ENCODE assay signal across 23 cellular contexts in the genomic region with DNA sequence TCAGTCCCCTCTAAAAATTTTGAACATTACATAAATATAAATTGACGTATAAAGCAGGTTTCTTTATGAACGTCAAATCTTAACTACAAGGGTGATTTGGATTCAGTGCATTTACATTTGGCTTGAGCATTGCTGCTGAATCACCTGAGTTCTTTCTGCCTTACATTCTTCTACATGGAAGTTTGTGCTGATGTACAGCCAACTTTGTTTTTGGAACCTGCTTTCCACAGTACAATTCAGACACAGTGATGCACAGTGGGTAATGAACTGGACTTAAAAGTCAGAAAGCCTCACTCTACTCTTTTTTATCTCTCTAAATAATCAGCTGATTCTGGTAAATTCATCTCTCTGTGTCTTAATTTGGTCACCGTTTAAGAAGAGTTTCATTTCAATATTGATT. TPM values are rescaled to one million over a fixed set of nuclear protein-coding genes. Genes with fewer than 3 reads are reported as not detected.
"Had no signal": no experiment of that assay in that cellular context is flagged by ENCODE, and none has a peak within 500 bp of the region (broad histone marks: within the 10 kb centered on the region; RNA-seq: fewer than 3 reads in every experiment).

No MANE protein-coding gene starts in this region.

- H3K4me3 ChIP-seq: gastroesophageal sphincter, left lung, lower lobe of right lung, ovary, smooth muscle cell, suprapubic skin, thyroid gland had no signal

- H3K4me1 ChIP-seq: left lung, thyroid gland had no signal

- ATAC-seq: effector memory CD8-positive, alpha-beta T cell; gastroesophageal sphincter; left lung; lower lobe of right lung; naive thymus-derived CD8-positive, alpha-beta T cell; sciatic nerve; stimulated activated naive CD8-positive, alpha-beta T cell treated with anti-CD3 and anti-CD28 coated beads, Interleukin-15, amount 100 ng/mL, for 72 hours had no signal

- H3K36me3 ChIP-seq: gastroesophageal sphincter, left lung, lower lobe of right lung, ovary, suprapubic skin, thyroid gland had no signal

- H3K27ac ChIP-seq: left lung, lower lobe of right lung, ovary, suprapubic skin, thyroid gland had no signal

- DNase-seq: cortex of kidney; effector memory CD8-positive, alpha-beta T cell; erythroblast; foreskin fibroblast; kidney; left lung; lower lobe of right lung; naive thymus-derived CD8-positive, alpha-beta T cell; nephron progenitor cell; nucleus accumbens; ovary; retina; stimulated activated CD4-positive, alpha-beta T cell treated with anti-CD3 and anti-CD28 coated beads, Interleukin-12 subunit alpha, Interleukin-12 subunit beta, amount 100 ng/mL, for 4 hours; stimulated activated CD4-positive, alpha-beta T cell treated with anti-CD3 and anti-CD28 coated beads, Interleukin-1b, Interleukin-23, amount 100 ng/mL, for 48 hours; stimulated activated CD4-positive, alpha-beta T cell treated with anti-CD3 and anti-CD28 coated beads, Interleukin-4, amount 100 ng/mL, for 1 hour; stimulated activated CD8-positive, alpha-beta memory T cell treated with anti-CD3 and anti-CD28 coated beads, Interleukin-4, amount 100 ng/mL, for 48 hours; stimulated activated naive CD4-positive, alpha-beta T cell; stimulated activated naive CD8-positive, alpha-beta T cell treated with anti-CD3 and anti-CD28 coated beads, Interleukin-15, amount 100 ng/mL, for 72 hours; thyroid gland had no signal

- H3K9me3 ChIP-seq: ovary, suprapubic skin, thyroid gland had no signal

- H3K27me3 ChIP-seq: gastroesophageal sphincter, left lung, ovary, suprapubic skin, thyroid gland had no signal

RNA-seq across cellular contexts. Expression of a gene that starts 47.6 kb away (rescaled TPM):
- total RNA-seq: naive thymus-derived CD8-positive, alpha-beta T cell had no signal
